ENCODE assay signal across 15 cellular contexts in genomic region chr1:24277420-24278169, GRCh38. TPM values are rescaled to one million over a fixed set of nuclear protein-coding genes. Genes with fewer than 3 reads are reported as not detected.
DNase-seq lines count a peak whose midpoint lies in the region; ATAC-seq, FAIRE-seq and TF ChIP-seq lines count a peak whose summit lies in the region.
"Had no signal": no experiment of that assay in that cellular context is flagged by ENCODE, and none has a peak within 500 bp of the region (broad histone marks: within the 10 kb centered on the region; RNA-seq: fewer than 3 reads in every experiment).

No MANE protein-coding gene starts in this region.

- peak overlapping the region in 1 of 2 donors; percentile 34 for H3K27ac Mint-ChIP-seq in stimulated activated naive CD8-positive, alpha-beta T cell treated with anti-CD3 and anti-CD28 coated beads, Interleukin-15, amount 100 ng/mL, for 72 hours

- TF ChIP-seq POLR2A in heart left ventricle (IDR thresholded peaks at IDR 0.05), result no peak

- H3K4me1 ChIP-seq in right atrium auricular region (no peaks in the 10 kb centered on the region), heart left ventricle (peaks cover 0 to 12% (median 0%) of the 10 kb centered on the region in 12 donors)

- peak; percentile 34 for DNase-seq in right atrium auricular region (ENCODE audit: low spot score)
- DNase-seq in heart left ventricle, result no peak
- DNase-seq in NCI-H226, result peak; percentile 87
- DNase-seq in bronchial epithelial cell (ENCODE audit: low read depth), result peak; percentile 49
- DNase-seq in stimulated activated naive CD8-positive, alpha-beta T cell treated with anti-CD3 and anti-CD28 coated beads, Interleukin-15, amount 100 ng/mL, for 72 hours, result peak; percentile 19 to 31
- no peak for DNase-seq in stimulated activated CD8-positive, alpha-beta memory T cell treated with anti-CD3 and anti-CD28 coated beads, Interleukin-4, amount 100 ng/mL, for 48 hours
- DNase-seq in left colon, result no peak
- DNase-seq in stimulated activated naive CD4-positive, alpha-beta T cell treated with Interleukin-2 at 50 U/mL for 16 hours (lab: John Stamatoyannopoulos, UW), result no peak
- DNase-seq: activated gamma-delta T cell, kidney glomerular epithelial cell, pancreas, T1000 had no signal

- peaks cover 47% of the 10 kb centered on the region for H3K27me3 Mint-ChIP-seq in stimulated activated naive CD8-positive, alpha-beta T cell treated with anti-CD3 and anti-CD28 coated beads, Interleukin-15, amount 100 ng/mL, for 72 hours

- H3K9me3 Mint-ChIP-seq in stimulated activated naive CD8-positive, alpha-beta T cell treated with anti-CD3 and anti-CD28 coated beads, Interleukin-15, amount 100 ng/mL, for 72 hours, result peaks cover 0 to 14% of the 10 kb centered on the region in 2 donors

- no peak for ATAC-seq in heart left ventricle
- ATAC-seq in stimulated activated naive CD8-positive, alpha-beta T cell treated with anti-CD3 and anti-CD28 coated beads, Interleukin-15, amount 100 ng/mL, for 72 hours, result peak; percentile 100
- no peak for ATAC-seq in left colon
- ATAC-seq: pancreas had no signal

- H3K9me3 ChIP-seq in right atrium auricular region, result no peaks in the 10 kb centered on the region
- H3K9me3 ChIP-seq in heart left ventricle, result peaks cover 0 to 6% (median 0%) of the 10 kb centered on the region in 12 donors
- H3K9me3 ChIP-seq: pancreas had no signal

- H3K4me1 Mint-ChIP-seq in stimulated activated naive CD8-positive, alpha-beta T cell treated with anti-CD3 and anti-CD28 coated beads, Interleukin-15, amount 100 ng/mL, for 72 hours, result peaks cover 13% of the 10 kb centered on the region

- no peak for TF ChIP-seq CTCF in right atrium auricular region (IDR thresholded peaks at IDR 0.05)
- TF ChIP-seq CTCF in heart left ventricle (IDR thresholded peaks at IDR 0.05), result no peak
- no peak for TF ChIP-seq CTCF in bronchial epithelial cell (IDR thresholded peaks at IDR 0.05; ENCODE audit: insufficient read depth, low read length, severe bottlenecking)

- FAIRE-seq in bronchial epithelial cell (lab: Jason Lieb, UNC), result no peak
- FAIRE-seq: endothelial cell of umbilical vein, pancreas, urothelium cell line had no signal

- no peaks in the 10 kb centered on the region for H3K36me3 ChIP-seq in right atrium auricular region
- no peaks in the 10 kb centered on the region for H3K36me3 ChIP-seq in heart left ventricle
- H3K36me3 ChIP-seq in bronchial epithelial cell (ENCODE audit: control insufficient read depth, insufficient read depth, low read length), result no peaks in the 10 kb centered on the region
- H3K36me3 ChIP-seq: pancreas had no signal

- H3K4me3 Mint-ChIP-seq in stimulated activated naive CD8-positive, alpha-beta T cell treated with anti-CD3 and anti-CD28 coated beads, Interleukin-15, amount 100 ng/mL, for 72 hours, result peak overlapping the region; percentile 21 to 22

- no peaks in the 10 kb centered on the region for H3K27me3 ChIP-seq in right atrium auricular region
- H3K27me3 ChIP-seq in heart left ventricle, result peaks cover 0 to 24% (median 7%) of the 10 kb centered on the region in 9 donors
- no peaks in the 10 kb centered on the region for H3K27me3 ChIP-seq in bronchial epithelial cell (ENCODE audit: control insufficient read depth, insufficient read depth, low read length)
- H3K27me3 ChIP-seq: pancreas had no signal

- WGBS in heart left ventricle, 4 donors, result 60 to 69% (median 65%) methylated on average over 11 to 12 of the region's 12 CpGs

- H3K27ac ChIP-seq in right atrium auricular region (no peak overlapping the region), heart left ventricle (no peak overlapping the region)
- H3K27ac ChIP-seq: C4-2B, pancreas had no signal

- H3K4me3 ChIP-seq in right atrium auricular region (no peak overlapping the region), heart left ventricle (no peak overlapping the region), bronchial epithelial cell (ENCODE audit: low read depth, low read length) (no peak overlapping the region)
- H3K4me3 ChIP-seq: pancreas had no signal

- intact Hi-C loops in heart left ventricle (cut with DNase I), result no loop called here
- intact Hi-C loops in left colon (cut with DNase I, micrococcal nuclease), result no loop called here

RNA-seq across cellular contexts. Expression of gene GRHL3, which starts 41.6 kb away (rescaled TPM):
- total RNA-seq in right atrium auricular region, result under 1 TPM in 1 of 2 donors, not detected in 1; 0.24 TPM
- total RNA-seq in heart left ventricle, result under 1 TPM in 1 of 9 donors, not detected in 8; 0.61 TPM
- under 1 TPM in 1 of 2 donors, not detected in 1; 0.03 TPM for polyA plus RNA-seq in heart left ventricle
- 20.5 and 49.8 TPM in 2 replicates for total RNA-seq in bronchial epithelial cell
- under 1 TPM in 1 of 2 donors, not detected in 1; 0.45 TPM for total RNA-seq in left colon
- total RNA-seq: endothelial cell of umbilical vein had no signal
- polyA plus RNA-seq: endothelial cell of umbilical vein had no signal

Comparison
In these comparisons a context has a peak if more than half of its experiments do, and no peak if none do; other contexts are left out.
1. DNase-seq: peak in right atrium auricular region (single experiment), NCI-H226 (single experiment), bronchial epithelial cell (single experiment) and stimulated activated naive CD8-positive, alpha-beta T cell treated with anti-CD3 and anti-CD28 coated beads, Interleukin-15, amount 100 ng/mL, for 72 hours (2 of 2); none in heart left ventricle (0 of 5), stimulated activated CD8-positive, alpha-beta memory T cell treated with anti-CD3 and anti-CD28 coated beads, Interleukin-4, amount 100 ng/mL, for 48 hours (single experiment), left colon (0 of 2) and stimulated activated naive CD4-positive, alpha-beta T cell treated with Interleukin-2 at 50 U/mL for 16 hours (single experiment).
2. RNA of gene GRHL3, which starts 41.6 kb away (total RNA-seq): 20.5 to 49.8 TPM in bronchial epithelial cell; 0.45 TPM in left colon, 0.24 TPM in right atrium auricular region and 0.61 TPM in heart left ventricle; every median in the first group is over 10 times any median in the second.